In genomic region chr5:105428461-105429129, GRCh38 we compare ENCODE assay signal across 24 cellular contexts.
"Had no signal": no experiment of that assay in that cellular context is flagged by ENCODE, and none has a peak within 500 bp of the region (broad histone marks: within the 10 kb centered on the region; RNA-seq: fewer than 3 reads in every experiment).

No MANE protein-coding gene starts in this region.

- H3K4me1 ChIP-seq: breast epithelium had no signal

- ATAC-seq: activated naive CD4-positive, alpha-beta T cell treated with anti-CD3 and anti-CD28 coated beads, Interleukin-2, amount 50 U/mL, for 72 hours; activated T-cell treated with anti-CD3 and anti-CD28 coated beads, Interleukin-2, amount 50 U/mL, for 4 hours; T-helper 17 cell had no signal

- H3K9me3 ChIP-seq: breast epithelium, MG63 had no signal

- H3K9ac ChIP-seq: KMS-11 had no signal

- H3K4me2 ChIP-seq: KMS-11 had no signal

- H3K27me3 ChIP-seq: breast epithelium, MG63 had no signal

- H3K4me3 ChIP-seq: breast epithelium, MG63 had no signal

- H3K36me3 ChIP-seq: breast epithelium, MG63 had no signal

- FAIRE-seq: RCC 7860 had no signal

- H3K27ac ChIP-seq: breast epithelium, KMS-11 had no signal

- DNase-seq: activated B cell treated with CpG ODN at 0.5 μM for 24 hours; activated CD4-positive, alpha-beta T cell treated with anti-CD3 and anti-CD28 coated beads for 1 hour; activated CD4-positive, alpha-beta T cell treated with anti-CD3 and anti-CD28 coated beads, Interleukin-2, amount 10 ng/mL, durations not matched to agents 24 days and 14 days; activated CD4-positive, alpha-beta T cell treated with anti-CD3 and anti-CD28 coated beads, Interleukin-2, amount 50 U/mL, for 48 hours; activated CD8-positive, alpha-beta memory T cell treated with anti-CD3 and anti-CD28 coated beads for 24 hours; activated effector memory CD4-positive, alpha-beta T cell treated with anti-CD3 and anti-CD28 coated beads, Interleukin-2, amount 50 U/mL, for 16 hours; activated naive CD4-positive, alpha-beta T cell treated with Interleukin-2 at 50 U/mL for 16 hours; activated T-cell treated with anti-CD3 and anti-CD28 coated beads, Interleukin-2, amount 50 U/mL, for 4 hours; anterior cingulate cortex; caudate nucleus; MG63; MV-4-11; NCI-H1092 treated with DMSO at 0.1 percent for 48 hours; NCI-H1417 treated with DMSO at 0.1 percent for 48 hours; NCI-H1694; NCI-H2029 treated with DMSO at 0.1 percent for 48 hours; NCI-H446; SHP77 treated with DMSO at 0.1 percent for 48 hours; T-helper 17 cell; T-helper 9 cell had no signal
